ENCODE assay signal across 12 cellular contexts in the genomic region with DNA sequence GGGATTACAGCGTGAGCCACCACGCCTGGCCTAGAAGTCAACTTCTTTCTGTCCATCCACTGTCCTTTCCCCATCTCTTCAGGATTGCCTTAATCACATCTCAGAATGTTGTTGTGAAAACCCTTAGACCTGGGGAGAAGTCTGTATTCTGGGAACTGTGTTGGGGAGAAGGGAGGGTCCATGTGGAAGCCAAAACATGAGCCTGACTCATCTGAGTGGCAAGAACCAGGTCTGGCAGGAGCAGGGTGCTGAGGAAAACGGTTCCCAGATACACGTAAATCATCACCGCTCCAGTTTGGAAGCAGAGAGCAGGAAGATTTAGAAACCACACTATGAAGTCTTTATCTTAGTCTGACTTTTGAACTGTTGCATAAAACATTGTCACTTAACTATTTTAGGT.
DNase-seq lines count a peak whose midpoint lies in the region; ATAC-seq and TF ChIP-seq lines count a peak whose summit lies in the region.
"Had no signal": no experiment of that assay in that cellular context is flagged by ENCODE, and none has a peak within 500 bp of the region (broad histone marks: within the 10 kb centered on the region; RNA-seq: fewer than 3 reads in every experiment).

No MANE protein-coding gene starts in this region.

- ATAC-seq in GM19452 (IDR thresholded peaks at IDR 0.05; ENCODE audit: unreplicated experiment): no peak
- no peak for ATAC-seq in HG03520 (IDR thresholded peaks at IDR 0.05; ENCODE audit: unreplicated experiment)

- H3K27ac ChIP-seq in adrenal gland (peak overlapping the region in 4 of 5 donors; percentile 14 to 56 (median 40)), smooth muscle cell (ENCODE audit: low read depth) (peak overlapping the region; percentile 53)
- H3K27ac ChIP-seq: neural progenitor cell, WERI-Rb-1 had no signal

- TF ChIP-seq POLR2A in adrenal gland (IDR thresholded peaks at IDR 0.05): no peak

- no peaks in the 10 kb centered on the region for H3K79me2 ChIP-seq in smooth muscle cell (ENCODE audit: low read depth)

- no peak overlapping the region for H2AFZ ChIP-seq in smooth muscle cell (ENCODE audit: low read depth)
- H2AFZ ChIP-seq: neural progenitor cell had no signal

- H3K36me3 ChIP-seq in adrenal gland (replicated peaks in 1 of 2) (no peaks in the 10 kb centered on the region), smooth muscle cell (ENCODE audit: low read depth) (peaks cover 7% of the 10 kb centered on the region)
- H3K36me3 ChIP-seq: neural progenitor cell, WERI-Rb-1 had no signal

- H4K20me1 ChIP-seq in smooth muscle cell (ENCODE audit: low read depth): no peaks in the 10 kb centered on the region

- 56 to 63% (median 62%) methylated on average over 5 of the region's 5 CpGs for WGBS in adrenal gland, 4 donors
- WGBS in smooth muscle cell (ENCODE audit: low lambda C conversion rate): 46% methylated on average over 5 of the region's 5 CpGs

- H3K4me1 ChIP-seq in adrenal gland (replicated peaks in 1 of 2) (peaks cover 5 to 22% of the 10 kb centered on the region in 2 donors), smooth muscle cell (ENCODE audit: low read depth) (peaks cover 5% of the 10 kb centered on the region)

- DNase-seq in EL (peak; percentile 11), adrenal gland (peak; percentile 36 to 75 (median 56)), left kidney (ENCODE audit: low read depth, low spot score) (peak; percentile 17), smooth muscle cell (lab: John Stamatoyannopoulos, UW; ENCODE audit: unreplicated experiment) (no peak), NCI-H510A (lab: John Stamatoyannopoulos, UW) (no peak)
- no peak for DNase-seq in stimulated activated CD4-positive, alpha-beta T cell treated with anti-CD3 and anti-CD28 coated beads, Interleukin-4, amount 100 ng/mL, for 1 hour
- DNase-seq: activated naive CD4-positive, alpha-beta T cell treated with anti-CD3 and anti-CD28 coated beads, Interleukin-2, amount 50 U/mL, for 16 hours; MM.1S; WERI-Rb-1 had no signal

- TF ChIP-seq CTCF in adrenal gland (IDR thresholded peaks at IDR 0.05) (no peak), smooth muscle cell (IDR thresholded peaks at IDR 0.05; ENCODE audit: borderline replicate concordance, insufficient read depth, poor library complexity, severe bottlenecking) (no peak)

- H3K4me3 ChIP-seq in adrenal gland (no peak overlapping the region), smooth muscle cell (no peak overlapping the region)
- H3K4me3 ChIP-seq: neural progenitor cell had no signal

- intact Hi-C loops in adrenal gland (cut with DNase I): no loop called here

- no peak overlapping the region for H3K9ac ChIP-seq in smooth muscle cell (ENCODE audit: low read depth)
- H3K9ac ChIP-seq: neural progenitor cell had no signal

- H3K9me3 ChIP-seq in adrenal gland (replicated peaks in 1 of 3): no peaks in the 10 kb centered on the region
- H3K9me3 ChIP-seq in smooth muscle cell (replicated peaks; ENCODE audit: low read depth): no peaks in the 10 kb centered on the region

- no peaks in the 10 kb centered on the region for H3K27me3 ChIP-seq in adrenal gland
- H3K27me3 ChIP-seq in smooth muscle cell (ENCODE audit: low read depth): no peaks in the 10 kb centered on the region
- H3K27me3 ChIP-seq: neural progenitor cell had no signal

- H3F3A ChIP-seq in smooth muscle cell (ENCODE audit: low read depth): peaks cover 6% of the 10 kb centered on the region

- peak overlapping the region; percentile 27 for H3K4me2 ChIP-seq in smooth muscle cell
- H3K4me2 ChIP-seq: neural progenitor cell had no signal

Comparison
In these comparisons a context has a peak if more than half of its experiments do, and no peak if none do; other contexts are left out.
1. DNase-seq: peak in EL (single experiment), adrenal gland (7 of 7) and left kidney (single experiment); none in smooth muscle cell (single experiment), stimulated activated CD4-positive, alpha-beta T cell treated with anti-CD3 and anti-CD28 coated beads, Interleukin-4, amount 100 ng/mL, for 1 hour (single experiment) and NCI-H510A (single experiment).